In the genomic region with DNA sequence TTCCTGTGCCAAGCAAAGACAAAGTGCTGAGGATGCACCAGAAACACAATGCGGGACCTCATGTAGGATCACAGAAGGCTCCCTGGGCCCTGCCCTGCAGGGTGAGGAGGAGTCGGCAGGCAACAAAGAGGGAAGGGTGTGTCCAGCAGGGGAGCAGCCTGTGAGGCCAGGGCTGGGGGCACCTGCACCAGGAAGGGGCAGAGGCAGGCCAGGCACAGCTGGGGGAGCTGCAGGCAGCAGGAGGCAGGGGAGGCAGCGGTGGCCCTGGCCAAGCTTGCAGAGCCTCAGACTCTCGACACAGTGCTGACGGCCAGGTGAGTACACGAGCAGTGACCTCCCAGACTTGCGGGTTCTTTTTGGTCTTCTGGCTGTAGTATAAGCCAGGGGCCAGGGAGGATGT, we compare ENCODE assay signal across 2 cellular contexts.
TF ChIP-seq lines count a peak whose summit lies in the region.

No MANE protein-coding gene starts in this region.

TF ChIP-seq in HEK293, 187 proteins besides CTCF, POLR2A, EP300 and RAD21 (continued from another document):
- TF ChIP-seq, protein P1, sequence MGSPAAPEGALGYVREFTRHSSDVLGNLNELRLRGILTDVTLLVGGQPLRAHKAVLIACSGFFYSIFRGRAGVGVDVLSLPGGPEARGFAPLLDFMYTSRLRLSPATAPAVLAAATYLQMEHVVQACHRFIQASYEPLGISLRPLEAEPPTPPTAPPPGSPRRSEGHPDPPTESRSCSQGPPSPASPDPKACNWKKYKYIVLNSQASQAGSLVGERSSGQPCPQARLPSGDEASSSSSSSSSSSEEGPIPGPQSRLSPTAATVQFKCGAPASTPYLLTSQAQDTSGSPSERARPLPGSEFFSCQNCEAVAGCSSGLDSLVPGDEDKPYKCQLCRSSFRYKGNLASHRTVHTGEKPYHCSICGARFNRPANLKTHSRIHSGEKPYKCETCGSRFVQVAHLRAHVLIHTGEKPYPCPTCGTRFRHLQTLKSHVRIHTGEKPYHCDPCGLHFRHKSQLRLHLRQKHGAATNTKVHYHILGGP (tag by site-specific recombination; IDR thresholded peaks at IDR 0.05): no peak
- TF ChIP-seq ZIC2 (tag by site-specific recombination; IDR thresholded peaks at IDR 0.05): peak; percentile 79

TF ChIP-seq in H1, 55 proteins besides CTCF, POLR2A, EP300 and RAD21 (continued from another document):
- no peak for TF ChIP-seq RFX5 (IDR thresholded peaks at IDR 0.05; ENCODE audit: borderline replicate concordance, low read depth, low read length)
- TF ChIP-seq SRF (IDR thresholded peaks at IDR 0.05; ENCODE audit: low read depth, low read length): no peak
- TF ChIP-seq NANOG (IDR thresholded peaks at IDR 0.05; ENCODE audit: insufficient read depth, low read depth, low read length, poor library complexity, severe bottlenecking): no peak
- TF ChIP-seq SAP30 (IDR thresholded peaks at IDR 0.05; ENCODE audit: insufficient read depth, insufficient replicate concordance, low read length): no peak
- no peak for TF ChIP-seq CREB1 (IDR thresholded peaks at IDR 0.05)
- no peak for TF ChIP-seq SUZ12 (IDR thresholded peaks at IDR 0.05; ENCODE audit: low read length)
- no peak for TF ChIP-seq CEBPB (IDR thresholded peaks at IDR 0.05; ENCODE audit: low read depth, low read length)
- TF ChIP-seq GTF2F1 (IDR thresholded peaks at IDR 0.05; ENCODE audit: borderline replicate concordance, low read depth, low read length): no peak
- no peak for TF ChIP-seq KDM5A (IDR thresholded peaks at IDR 0.05; ENCODE audit: low read length)
- TF ChIP-seq KDM1A (IDR thresholded peaks at IDR 0.05; ENCODE audit: borderline replicate concordance, low read length): no peak
- no peak for TF ChIP-seq SP4 (IDR thresholded peaks at IDR 0.05; ENCODE audit: low read length)
- no peak for TF ChIP-seq FOSL1 (IDR thresholded peaks at IDR 0.05; ENCODE audit: insufficient read depth, low read depth, low read length)
- no peak for TF ChIP-seq EZH2 (IDR thresholded peaks at IDR 0.05; ENCODE audit: low read depth, low read length, severe bottlenecking)
- no peak for TF ChIP-seq BCL11A (IDR thresholded peaks at IDR 0.05; ENCODE audit: low read depth in 2 of 2, low read length in 2 of 2)
